21 cellular contexts compared by ENCODE assay signal in the genomic region with DNA sequence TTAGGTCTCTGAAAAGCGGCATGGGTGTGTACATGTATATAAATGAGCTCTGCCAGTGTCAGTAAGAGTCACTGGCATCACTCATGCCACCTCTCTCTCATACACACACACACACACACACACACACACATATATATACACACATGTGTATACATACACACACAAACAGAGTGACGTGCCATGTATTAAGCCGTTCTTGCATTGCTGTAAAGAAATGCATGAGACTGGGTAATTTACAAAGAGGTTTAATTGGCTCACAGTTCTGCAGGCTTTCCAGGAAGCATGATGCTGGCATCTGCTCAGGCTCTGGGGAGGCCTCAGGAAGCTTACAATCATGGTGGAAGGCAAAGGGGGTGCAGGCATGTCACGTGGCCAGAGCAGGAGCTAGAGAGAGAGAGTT.
"Had no signal": no experiment of that assay in that cellular context is flagged by ENCODE, and none has a peak within 500 bp of the region (broad histone marks: within the 10 kb centered on the region; RNA-seq: fewer than 3 reads in every experiment).

No MANE protein-coding gene starts in this region.

- ATAC-seq: HepG2 had no signal

- DNase-seq: IMR-90, Kasumi-1, MM.1S, NCI-H1092 treated with DMSO at 0.1 percent for 48 hours, NCI-H1436, NCI-H187, NCI-H2029, NCI-H2081 treated with DMSO at 0.1 percent for 48 hours, NCI-H2171, NCI-H226, NCI-H446, NCI-H510A, NCI-H524 treated with DMSO at 0.1 percent for 48 hours, NCI-H69, NCI-H774, Right ventricle myocardium superior, RPMI8226, SIG-M5, SK-N-SH had no signal

- H3K27ac ChIP-seq: KMS-11 had no signal

- H3K9ac ChIP-seq: KMS-11, SK-N-SH had no signal

- H3K9me3 ChIP-seq: SK-N-SH had no signal
